Comparison of ENCODE assay signal across 1 cellular context in the genomic region with DNA sequence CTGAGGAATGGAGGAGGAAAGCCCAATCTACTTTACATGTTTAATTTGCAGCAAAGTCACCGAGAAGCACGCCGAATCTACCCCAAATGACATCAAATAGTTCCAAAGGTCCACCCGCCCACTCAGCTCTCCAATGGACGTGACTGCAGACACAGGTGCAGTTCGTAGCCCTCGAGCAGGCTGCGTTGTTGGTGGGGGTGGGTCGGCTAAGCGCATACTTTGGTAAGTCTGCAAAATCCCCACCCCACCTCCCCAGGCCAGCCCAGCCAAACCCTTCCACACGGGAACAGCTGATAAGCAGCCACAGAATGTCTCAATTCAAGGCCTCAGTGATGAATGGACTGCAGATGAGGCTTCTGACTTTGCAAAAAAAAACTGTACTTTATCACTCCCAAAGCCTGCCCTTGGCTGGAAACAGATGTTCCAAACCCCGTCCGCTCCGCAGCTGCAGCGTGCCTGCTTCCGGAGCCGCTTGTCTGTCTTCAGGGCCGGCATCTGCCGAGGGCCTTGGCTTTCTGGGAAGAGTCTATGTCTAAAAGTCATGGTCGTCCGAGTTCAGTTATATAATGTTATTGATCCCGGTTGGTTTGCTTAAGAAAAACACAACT.
A peak's percentile ranks its signal among the peaks of the same experiment; 100 is the strongest.
TF ChIP-seq lines count a peak whose summit lies in the region.

No MANE protein-coding gene starts in this region.

TF ChIP-seq in K562, 482 proteins besides CTCF, POLR2A, EP300 and RAD21 (continued from another document and continues in another):
- TF ChIP-seq MGA (IDR thresholded peaks at IDR 0.05) (peak; percentile 42; the same call in 1 of the 2 replicates), POLR2H (tag; IDR thresholded peaks at IDR 0.05; ENCODE audit: low read depth) (0 out of 2 replicates have a peak, but pooled peaks have one; percentile 63), THRAP3 (IDR thresholded peaks at IDR 0.05; ENCODE audit: borderline replicate concordance) (no peak), CHD1 (IDR thresholded peaks at IDR 0.05; ENCODE audit: low read length) (no peak), ZNF253 (CRISPR knock-in tag; conservative IDR thresholded peaks at IDR 0.05) (no peak), MCM2 (IDR thresholded peaks at IDR 0.05; ENCODE audit: low read depth) (no peak), NCOA1 (IDR thresholded peaks at IDR 0.05; ENCODE audit: low read depth) (peak; percentile 87; the same call in 1 of the 2 replicates), MYC (IDR thresholded peaks at IDR 0.05; ENCODE audit: low read depth, low read length) (peak; percentile 85), MYC (CRISPR knock-in tag; IDR thresholded peaks at IDR 0.05; ENCODE audit: borderline replicate concordance, low read depth) (no peak), MAFG (tag; conservative IDR thresholded peaks at IDR 0.05) (peak; percentile 93), RHOXF2B (CRISPR knock-in tag; conservative IDR thresholded peaks at IDR 0.05) (no peak), DNMT1 (IDR thresholded peaks at IDR 0.05) (no peak), ZNF318 (IDR thresholded peaks at IDR 0.05; ENCODE audit: borderline replicate concordance in 1 of 2, low read depth in 1 of 2) (peak in 1 of 2 experiments; percentile 96; a peak in 2 of 4 replicates)
- TF ChIP-seq, protein P1, sequence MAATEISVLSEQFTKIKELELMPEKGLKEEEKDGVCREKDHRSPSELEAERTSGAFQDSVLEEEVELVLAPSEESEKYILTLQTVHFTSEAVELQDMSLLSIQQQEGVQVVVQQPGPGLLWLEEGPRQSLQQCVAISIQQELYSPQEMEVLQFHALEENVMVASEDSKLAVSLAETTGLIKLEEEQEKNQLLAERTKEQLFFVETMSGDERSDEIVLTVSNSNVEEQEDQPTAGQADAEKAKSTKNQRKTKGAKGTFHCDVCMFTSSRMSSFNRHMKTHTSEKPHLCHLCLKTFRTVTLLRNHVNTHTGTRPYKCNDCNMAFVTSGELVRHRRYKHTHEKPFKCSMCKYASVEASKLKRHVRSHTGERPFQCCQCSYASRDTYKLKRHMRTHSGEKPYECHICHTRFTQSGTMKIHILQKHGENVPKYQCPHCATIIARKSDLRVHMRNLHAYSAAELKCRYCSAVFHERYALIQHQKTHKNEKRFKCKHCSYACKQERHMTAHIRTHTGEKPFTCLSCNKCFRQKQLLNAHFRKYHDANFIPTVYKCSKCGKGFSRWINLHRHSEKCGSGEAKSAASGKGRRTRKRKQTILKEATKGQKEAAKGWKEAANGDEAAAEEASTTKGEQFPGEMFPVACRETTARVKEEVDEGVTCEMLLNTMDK (IDR thresholded peaks at IDR 0.05; ENCODE audit: borderline replicate concordance, insufficient read depth, low read depth, low read length, poor library complexity, severe bottlenecking): no peak
- TF ChIP-seq, protein P2, sequence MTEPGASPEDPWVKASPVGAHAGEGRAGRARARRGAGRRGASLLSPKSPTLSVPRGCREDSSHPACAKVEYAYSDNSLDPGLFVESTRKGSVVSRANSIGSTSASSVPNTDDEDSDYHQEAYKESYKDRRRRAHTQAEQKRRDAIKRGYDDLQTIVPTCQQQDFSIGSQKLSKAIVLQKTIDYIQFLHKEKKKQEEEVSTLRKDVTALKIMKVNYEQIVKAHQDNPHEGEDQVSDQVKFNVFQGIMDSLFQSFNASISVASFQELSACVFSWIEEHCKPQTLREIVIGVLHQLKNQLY (CRISPR knock-in tag; conservative IDR thresholded peaks at IDR 0.05): no peak
